9 cellular contexts compared by ENCODE assay signal in the genomic region with DNA sequence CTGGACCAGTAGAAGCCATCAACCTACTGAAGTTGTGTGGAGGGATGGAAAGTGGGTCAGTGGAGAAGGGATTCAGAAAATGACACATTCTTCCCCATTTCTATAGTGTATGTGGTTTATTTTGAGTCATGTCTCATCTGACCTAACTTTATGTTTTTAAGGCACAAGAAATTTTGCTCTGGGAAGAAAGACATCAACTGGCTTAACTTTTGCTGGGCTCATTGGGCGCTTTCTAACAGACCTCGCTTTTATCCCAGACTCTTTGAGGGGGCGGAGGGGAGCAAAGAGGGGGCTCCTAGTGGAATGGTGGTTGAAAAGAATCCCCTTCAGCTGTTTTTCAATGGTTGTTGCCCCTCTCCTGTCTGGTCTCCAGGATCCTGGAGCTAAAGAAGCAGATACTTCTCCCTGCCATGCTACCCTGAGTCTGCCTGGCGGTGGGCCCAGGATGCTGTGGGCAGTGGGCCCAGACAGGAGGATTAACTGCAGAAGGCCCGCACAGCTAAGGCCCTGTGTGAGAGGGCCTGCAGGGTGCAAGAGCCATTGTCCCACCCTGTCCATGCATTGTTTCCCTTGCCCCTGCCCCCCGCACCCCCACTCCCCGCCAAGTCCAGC. TPM values are rescaled to one million over a fixed set of nuclear protein-coding genes. Genes with fewer than 3 reads are reported as not detected.
DNase-seq lines count a peak whose midpoint lies in the region; ATAC-seq and TF ChIP-seq lines count a peak whose summit lies in the region.
"Had no signal": no experiment of that assay in that cellular context is flagged by ENCODE, and none has a peak within 500 bp of the region (broad histone marks: within the 10 kb centered on the region; RNA-seq: fewer than 3 reads in every experiment).

No MANE protein-coding gene starts in this region.

- 89 to 93% methylated on average over 3 to 7 of the region's 7 CpGs for WGBS in endodermal cell (ENCODE audit: insufficient coverage in 1 of 2, insufficient read length in 1 of 2), 2 experiments

- no peak overlapping the region for H3K27ac Mint-ChIP-seq in endodermal cell

- H3K27ac ChIP-seq in RWPE1, result peak overlapping the region; percentile 62
- no peak overlapping the region for H3K27ac ChIP-seq in endodermal cell (ENCODE audit: low read depth, low read length)
- H3K27ac ChIP-seq in osteoblast (ENCODE audit: low read depth, low read length), result peak overlapping the region; percentile 28
- H3K27ac ChIP-seq: parathyroid adenoma had no signal

- H3K4me3 ChIP-seq in endodermal cell (ENCODE audit: low read length), result no peak overlapping the region
- no peak overlapping the region for H3K4me3 ChIP-seq in osteoblast (ENCODE audit: insufficient read depth, low read length)

- H3K9ac ChIP-seq in endodermal cell (ENCODE audit: extremely low read depth, low read length, poor library complexity, severe bottlenecking), result no peak overlapping the region
- H3K9ac ChIP-seq: parathyroid adenoma had no signal

- peak; percentile 37 for DNase-seq in GM03348 (ENCODE audit: low spot score)
- DNase-seq in RWPE1 (ENCODE audit: low spot score), result no peak
- peak; percentile 49 for DNase-seq in endodermal cell
- DNase-seq in osteoblast (ENCODE audit: insufficient read length, low spot score, missing footprints), result peak; percentile 78
- no peak for DNase-seq in effector CD8-positive, alpha-beta T cell (lab: John Stamatoyannopoulos, UW)
- DNase-seq: activated CD4-positive, CD25-positive, alpha-beta regulatory T cell treated with anti-CD3 and anti-CD28 coated beads, Interleukin-2, amount 50 U/mL, for 72 hours had no signal

- H3K27me3 ChIP-seq in endodermal cell (ENCODE audit: control insufficient read depth, insufficient read depth, low read length, poor library complexity, severe bottlenecking) (no peaks in the 10 kb centered on the region), osteoblast (ENCODE audit: insufficient read depth, low read length) (no peaks in the 10 kb centered on the region)

- H3K36me3 ChIP-seq in endodermal cell (ENCODE audit: control insufficient read depth, insufficient read depth, low read length), result peaks cover 41% of the 10 kb centered on the region
- peaks cover 43% of the 10 kb centered on the region for H3K36me3 ChIP-seq in osteoblast (ENCODE audit: insufficient read depth, low read length)

- CTCF ChIA-PET in RWPE1 (lab: Yijun Ruan, JAX), result interaction anchor here (0.6 kb wide), 1 partner anchor 49 kb away, joined by 4 read pairs; no protein-coding TSS in a partner anchor

- H3K36me3 Mint-ChIP-seq in endodermal cell (ENCODE audit: low read depth), result peaks cover 16% of the 10 kb centered on the region

- H3K4me3 Mint-ChIP-seq in endodermal cell, result no peak overlapping the region

- peaks cover 31% of the 10 kb centered on the region for H4K20me1 ChIP-seq in osteoblast (ENCODE audit: insufficient read depth, low read length)

- ATAC-seq in HG02840 (IDR thresholded peaks at IDR 0.05; ENCODE audit: low FRiP score, unreplicated experiment) (no peak), HG02588 (IDR thresholded peaks at IDR 0.05; ENCODE audit: unreplicated experiment) (no peak)

- POLR2A ChIA-PET in RWPE1 (lab: Yijun Ruan, JAX; ENCODE audit: low non-redundant PET), result no interaction called here

- H3K4me1 ChIP-seq in endodermal cell (ENCODE audit: control insufficient read depth, insufficient read depth, low read length) (no peaks in the 10 kb centered on the region), osteoblast (ENCODE audit: insufficient read depth, low read length) (peaks cover 13% of the 10 kb centered on the region)

- peaks cover 37% of the 10 kb centered on the region for H3K79me2 ChIP-seq in osteoblast (ENCODE audit: insufficient read depth, low read length)

- no peaks in the 10 kb centered on the region for H3K9me3 ChIP-seq in endodermal cell (ENCODE audit: control insufficient read depth, low read length)
- H3K9me3 ChIP-seq in osteoblast (ENCODE audit: low read depth, low read length), result no peaks in the 10 kb centered on the region

- H2AFZ ChIP-seq in osteoblast (ENCODE audit: low read length), result no peak overlapping the region
- H2AFZ ChIP-seq: parathyroid adenoma had no signal

- TF ChIP-seq CTCF in RWPE1 (conservative IDR thresholded peaks at IDR 0.05; ENCODE audit: low read depth) (no peak), endodermal cell (conservative IDR thresholded peaks at IDR 0.05) (no peak), osteoblast (IDR thresholded peaks at IDR 0.05; ENCODE audit: extremely low read depth, low read depth, low read length) (no peak)

- H3K9me3 Mint-ChIP-seq in endodermal cell, result no peaks in the 10 kb centered on the region

- no peaks in the 10 kb centered on the region for H3K4me1 Mint-ChIP-seq in endodermal cell

- no peaks in the 10 kb centered on the region for H3K27me3 Mint-ChIP-seq in endodermal cell (ENCODE audit: insufficient read depth)

- H3K4me2 ChIP-seq in osteoblast (ENCODE audit: insufficient read depth, low read length), result no peak overlapping the region

RNA-seq across cellular contexts. Expression of a gene that starts 14.5 kb away (rescaled TPM):
- total RNA-seq in endodermal cell, result 10 to 100 TPM in 1 of 2 donors, 1 to 10 TPM in 1; 9.2 to 11.1 TPM
- 7.5 TPM for polyA plus RNA-seq in endodermal cell (2013, experiment 1 of 2)
- polyA plus RNA-seq in endodermal cell (2013, experiment 2 of 2), result 8.0 TPM
- total RNA-seq in osteoblast, result 5.8 and 8.0 TPM in 2 replicates

RNA-seq across cellular contexts. Expression of a gene that starts 31.4 kb away (rescaled TPM):
- total RNA-seq in endodermal cell (1 to 10 TPM; 5.7 to 5.8 TPM), osteoblast (6.9 and 8.5 TPM in 2 replicates)
- 8.1 TPM for polyA plus RNA-seq in endodermal cell (2013, experiment 1 of 2)
- polyA plus RNA-seq in endodermal cell (2013, experiment 2 of 2), result 7.0 TPM

RNA-seq across cellular contexts. Expression of a gene that starts 31.5 kb away (rescaled TPM):
- 10 to 100 TPM; 47.4 to 48.9 TPM for total RNA-seq in endodermal cell
- 34.8 TPM for polyA plus RNA-seq in endodermal cell (2013, experiment 1 of 2)
- 28.4 TPM for polyA plus RNA-seq in endodermal cell (2013, experiment 2 of 2)
- total RNA-seq in osteoblast, result 44.5 and 46.0 TPM in 2 replicates

RNA-seq across cellular contexts. Expression of a gene that starts 53.5 kb away (rescaled TPM):
- not detected for total RNA-seq in endodermal cell
- polyA plus RNA-seq in endodermal cell (2013, experiment 1 of 2), result 0.07 TPM
- 0.08 TPM for polyA plus RNA-seq in endodermal cell (2013, experiment 2 of 2)
- under 0.01 TPM in 2 replicates for total RNA-seq in osteoblast

Comparison
In these comparisons a context has a peak if more than half of its experiments do, and no peak if none do; other contexts are left out.
1. DNase-seq: peak in GM03348 (single experiment), endodermal cell (single experiment) and osteoblast (single experiment); none in RWPE1 (single experiment) and effector CD8-positive, alpha-beta T cell (single experiment).